15 cellular contexts compared by ENCODE assay signal in the genomic region with DNA sequence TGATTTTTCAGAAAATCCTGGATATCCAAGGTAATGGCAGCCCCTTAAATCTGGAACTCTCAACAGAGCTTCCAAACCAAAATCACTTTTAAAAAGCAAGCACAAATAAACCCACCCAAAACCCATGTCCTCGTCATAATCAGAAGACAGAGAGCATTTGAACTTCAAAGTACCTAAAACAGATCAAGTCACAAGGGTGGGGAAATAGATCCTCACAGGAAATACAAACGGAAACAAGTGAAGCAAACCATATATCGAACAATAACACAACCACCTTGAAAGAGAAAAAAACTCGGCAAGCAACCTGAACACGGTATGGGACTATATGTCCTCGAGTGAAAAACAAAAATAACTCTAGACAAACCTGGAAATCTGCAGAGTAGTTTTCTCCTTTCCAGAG. TPM values are rescaled to one million over a fixed set of nuclear protein-coding genes. Genes with fewer than 3 reads are reported as not detected.
DNase-seq lines count a peak whose midpoint lies in the region; ATAC-seq and TF ChIP-seq lines count a peak whose summit lies in the region.
"Had no signal": no experiment of that assay in that cellular context is flagged by ENCODE, and none has a peak within 500 bp of the region (broad histone marks: within the 10 kb centered on the region; RNA-seq: fewer than 3 reads in every experiment).

No MANE protein-coding gene starts in this region.

- TF ChIP-seq POLR2A in ovary (IDR thresholded peaks at IDR 0.05), result no peak

- no peak for TF ChIP-seq CTCF in ovary (IDR thresholded peaks at IDR 0.05)

- CTCF ChIA-PET in activated CD4-positive, alpha-beta T cell treated with anti-CD3 and anti-CD28 coated beads, Interleukin-2, amount 10 ng/mL, durations not matched to agents 7 days and 5 days (lab: Charles Lee), result no interaction called here
- CTCF ChIA-PET in CD4-positive, alpha-beta memory T cell (lab: Charles Lee; ENCODE audit: partially characterized antibody), result interaction anchor here (1.1 kb wide), 1 partner anchor 10 kb away, joined by 3 read pairs; no protein-coding TSS in a partner anchor

- 75 to 81% (median 77%) methylated on average over 6 of the region's 6 CpGs for WGBS in ovary, 3 donors

- H3K9me3 Mint-ChIP-seq in activated CD4-positive, alpha-beta T cell treated with anti-CD3 and anti-CD28 coated beads, Interleukin-2, amount 10 ng/mL, durations not matched to agents 7 days and 5 days, result no peaks in the 10 kb centered on the region
- peaks cover 0 to 6% (median 0%) of the 10 kb centered on the region in 8 donors for H3K9me3 Mint-ChIP-seq in CD4-positive, alpha-beta memory T cell
- H3K9me3 Mint-ChIP-seq in naive thymus-derived CD8-positive, alpha-beta T cell, result peaks cover 0 to 2% (median 0%) of the 10 kb centered on the region in 9 donors
- H3K9me3 Mint-ChIP-seq: HFFc6 had no signal

- intact Hi-C loops in CD4-positive, alpha-beta memory T cell (cut with micrococcal nuclease), result loop anchor here (10.0 kb wide), 1 partner anchor 110 kb away; a partner anchor contains a TSS
- intact Hi-C loops in ovary (cut with DNase I), result loop anchor here in 1 of 4 donors (5.0 kb wide), 1 partner anchor 52 kb away; no protein-coding TSS in a partner anchor

- H3K4me3 Mint-ChIP-seq in activated CD4-positive, alpha-beta T cell treated with anti-CD3 and anti-CD28 coated beads, Interleukin-2, amount 10 ng/mL, durations not matched to agents 7 days and 5 days, result no peak overlapping the region
- H3K4me3 Mint-ChIP-seq in CD4-positive, alpha-beta memory T cell, result peak overlapping the region; percentile 11 to 64 (median 27)
- peak overlapping the region; percentile 61 for H3K4me3 Mint-ChIP-seq in T-helper 17 cell
- H3K4me3 Mint-ChIP-seq in naive thymus-derived CD8-positive, alpha-beta T cell, result peak overlapping the region in 7 of 10 donors; percentile 0 to 60 (median 33)
- H3K4me3 Mint-ChIP-seq: HFFc6 had no signal

- H3K9me3 ChIP-seq in CD4-positive, alpha-beta memory T cell (ENCODE audit: control insufficient read depth in 1 of 2, low read length in 2 of 2), result no peaks in the 10 kb centered on the region
- no peaks in the 10 kb centered on the region for H3K9me3 ChIP-seq in T-helper 17 cell (ENCODE audit: control insufficient read depth, low read length, poor library complexity, severe bottlenecking)
- no peaks in the 10 kb centered on the region for H3K9me3 ChIP-seq in MG63
- H3K9me3 ChIP-seq in ovary, result no peaks in the 10 kb centered on the region

- peak; percentile 32 for ATAC-seq in T-helper 17 cell
- ATAC-seq in naive thymus-derived CD8-positive, alpha-beta T cell, result peak in 1 of 2 donors; percentile 66
- ATAC-seq in HG02588 (IDR thresholded peaks at IDR 0.05; ENCODE audit: unreplicated experiment), result no peak
- ATAC-seq: GM12878 had no signal

- no peak for TF ChIP-seq EP300 in ovary (IDR thresholded peaks at IDR 0.05)

- peaks cover 19% of the 10 kb centered on the region for H3K4me1 ChIP-seq in CD4-positive, alpha-beta memory T cell (ENCODE audit: insufficient read depth, low read length)
- no peaks in the 10 kb centered on the region for H3K4me1 ChIP-seq in ovary (ENCODE audit: insufficient read depth)

- peak overlapping the region; percentile 46 for H3K27ac Mint-ChIP-seq in activated CD4-positive, alpha-beta T cell treated with anti-CD3 and anti-CD28 coated beads, Interleukin-2, amount 10 ng/mL, durations not matched to agents 7 days and 5 days
- H3K27ac Mint-ChIP-seq in CD4-positive, alpha-beta memory T cell, result peak overlapping the region; percentile 29 to 90 (median 65)
- H3K27ac Mint-ChIP-seq in T-helper 17 cell, result peak overlapping the region; percentile 85
- H3K27ac Mint-ChIP-seq in naive thymus-derived CD8-positive, alpha-beta T cell, result peak overlapping the region in 9 of 10 donors; percentile 43 to 89 (median 74)
- H3K27ac Mint-ChIP-seq: HFFc6 had no signal

- H3K4me1 Mint-ChIP-seq in activated CD4-positive, alpha-beta T cell treated with anti-CD3 and anti-CD28 coated beads, Interleukin-2, amount 10 ng/mL, durations not matched to agents 7 days and 5 days, result peaks cover 8% of the 10 kb centered on the region
- H3K4me1 Mint-ChIP-seq in CD4-positive, alpha-beta memory T cell, result peaks cover 10 to 28% (median 16%) of the 10 kb centered on the region in 4 donors
- H3K4me1 Mint-ChIP-seq in T-helper 17 cell, result peaks cover 12% of the 10 kb centered on the region
- H3K4me1 Mint-ChIP-seq in naive thymus-derived CD8-positive, alpha-beta T cell, result peaks cover 6 to 16% (median 10%) of the 10 kb centered on the region in 4 donors

- H3K36me3 Mint-ChIP-seq in activated CD4-positive, alpha-beta T cell treated with anti-CD3 and anti-CD28 coated beads, Interleukin-2, amount 10 ng/mL, durations not matched to agents 7 days and 5 days (ENCODE audit: low read depth), result no peaks in the 10 kb centered on the region
- peaks cover 0 to 2% of the 10 kb centered on the region in 2 donors for H3K36me3 Mint-ChIP-seq in CD4-positive, alpha-beta memory T cell
- H3K36me3 Mint-ChIP-seq in T-helper 17 cell (ENCODE audit: low read depth), result no peaks in the 10 kb centered on the region
- H3K36me3 Mint-ChIP-seq in naive thymus-derived CD8-positive, alpha-beta T cell, result no peaks in the 10 kb centered on the region

- POLR2A ChIA-PET in activated CD4-positive, alpha-beta T cell treated with anti-CD3 and anti-CD28 coated beads, Interleukin-2, amount 10 ng/mL, durations not matched to agents 7 days and 5 days (lab: Charles Lee), result no interaction called here
- POLR2A ChIA-PET in CD4-positive, alpha-beta memory T cell (lab: Charles Lee; ENCODE audit: partially characterized antibody), result interaction anchor here (1.0 kb wide), 2 partner anchors 14 to 29 kb away, joined by 3 read pairs; no protein-coding TSS in a partner anchor
- POLR2A ChIA-PET in naive thymus-derived CD8-positive, alpha-beta T cell (lab: Charles Lee), result no interaction called here

- no peak for DNase-seq in activated CD4-positive, alpha-beta T cell treated with anti-CD3 and anti-CD28 coated beads, Interleukin-2, amount 10 ng/mL, durations not matched to agents 7 days and 5 days
- DNase-seq in activated CD4-positive, alpha-beta T cell treated with anti-CD3 and anti-CD28 coated beads, Interleukin-2, amount 50 U/mL, for 1 hour, result no peak
- peak in 4 of 5 donors; percentile 12 to 25 (median 15) for DNase-seq in CD4-positive, alpha-beta memory T cell
- no peak for DNase-seq in T-helper 17 cell
- DNase-seq in naive thymus-derived CD8-positive, alpha-beta T cell, result peak in 2 of 10 donors; percentile 46 to 49
- no peak for DNase-seq in MG63
- DNase-seq in ovary, result no peak
- DNase-seq: HCEC 1CT, HFFc6, IMR-90 had no signal

- H3K27me3 Mint-ChIP-seq in activated CD4-positive, alpha-beta T cell treated with anti-CD3 and anti-CD28 coated beads, Interleukin-2, amount 10 ng/mL, durations not matched to agents 7 days and 5 days, result peaks cover 15% of the 10 kb centered on the region
- H3K27me3 Mint-ChIP-seq in CD4-positive, alpha-beta memory T cell, result no peaks in the 10 kb centered on the region
- no peaks in the 10 kb centered on the region for H3K27me3 Mint-ChIP-seq in T-helper 17 cell
- H3K27me3 Mint-ChIP-seq in naive thymus-derived CD8-positive, alpha-beta T cell, result no peaks in the 10 kb centered on the region

- no peaks in the 10 kb centered on the region for H3K27me3 ChIP-seq in CD4-positive, alpha-beta memory T cell (ENCODE audit: insufficient read depth, low read length)
- H3K27me3 ChIP-seq in MG63 (peaks cover 3% of the 10 kb centered on the region), ovary (no peaks in the 10 kb centered on the region)

- H3K27ac ChIP-seq in CD4-positive, alpha-beta memory T cell (ENCODE audit: low read depth, low read length), result no peak overlapping the region
- no peak overlapping the region for H3K27ac ChIP-seq in ovary
- H3K27ac ChIP-seq: 22Rv1 had no signal

- no peaks in the 10 kb centered on the region for H3K36me3 ChIP-seq in CD4-positive, alpha-beta memory T cell (ENCODE audit: insufficient read depth, low read length)
- no peaks in the 10 kb centered on the region for H3K36me3 ChIP-seq in MG63
- no peaks in the 10 kb centered on the region for H3K36me3 ChIP-seq in ovary

- H3K4me3 ChIP-seq in CD4-positive, alpha-beta memory T cell (ENCODE audit: low read length in 2 of 2), result no peak overlapping the region
- H3K4me3 ChIP-seq in MG63 (no peak overlapping the region), ovary (no peak overlapping the region)
- H3K4me3 ChIP-seq: GM12878 had no signal

RNA-seq across cellular contexts. Expression of a gene that starts 15.9 kb away (rescaled TPM):
- 10 to 100 TPM; 22.5 to 23.8 TPM for total RNA-seq in activated CD4-positive, alpha-beta T cell treated with anti-CD3 and anti-CD28 coated beads, Interleukin-2, amount 10 ng/mL, durations not matched to agents 7 days and 5 days
- total RNA-seq in CD4-positive, alpha-beta memory T cell, result 10 to 100 TPM; 26.1 to 26.3 TPM
- polyA plus RNA-seq in CD4-positive, alpha-beta memory T cell, result 10 to 100 TPM; 51.2 to 53.6 TPM
- total RNA-seq in T-helper 17 cell (10 to 100 TPM; 14.6 to 19.2 TPM), ovary (10 to 100 TPM; 15.5 to 20.0 (median 19.3) TPM)
- total RNA-seq in naive thymus-derived CD8-positive, alpha-beta T cell, result 10 to 100 TPM; 25.3 to 27.3 TPM
- polyA plus RNA-seq in naive thymus-derived CD8-positive, alpha-beta T cell, result 10 to 100 TPM; 28.7 to 37.6 (median 33.8) TPM
- 47.7 and 73.2 TPM in 2 replicates for total RNA-seq in MG63 (2014; rRNA removed; shearing (Covaris generic); ENCODE audit: low replicate concordance)
- polyA plus RNA-seq in ovary, result 10 to 100 TPM; 16.8 to 23.8 TPM

RNA-seq across cellular contexts. Expression of a gene that starts 32.2 kb away (rescaled TPM):
- not detected for total RNA-seq in activated CD4-positive, alpha-beta T cell treated with anti-CD3 and anti-CD28 coated beads, Interleukin-2, amount 10 ng/mL, durations not matched to agents 7 days and 5 days
- total RNA-seq in CD4-positive, alpha-beta memory T cell, result not detected
- polyA plus RNA-seq in CD4-positive, alpha-beta memory T cell, result not detected
- not detected for total RNA-seq in T-helper 17 cell
- total RNA-seq in naive thymus-derived CD8-positive, alpha-beta T cell, result not detected
- polyA plus RNA-seq in naive thymus-derived CD8-positive, alpha-beta T cell, result not detected
- total RNA-seq in MG63 (2014; rRNA removed; shearing (Covaris generic); ENCODE audit: low replicate concordance), result 7.9 and 8.6 TPM in 2 replicates
- 1 to 10 TPM in 3 of 7 donors, under 1 TPM in 4; 0.12 to 3.7 (median 0.74) TPM for total RNA-seq in ovary
- under 1 TPM in 1 of 2 donors, not detected in 1; 0.28 TPM for polyA plus RNA-seq in ovary
- total RNA-seq: HFFc6, HT-29 had no signal
- polyA plus RNA-seq: GM12878 had no signal

RNA-seq across cellular contexts. Expression of a gene that starts 58.8 kb away (rescaled TPM):
- not detected for total RNA-seq in activated CD4-positive, alpha-beta T cell treated with anti-CD3 and anti-CD28 coated beads, Interleukin-2, amount 10 ng/mL, durations not matched to agents 7 days and 5 days
- total RNA-seq in CD4-positive, alpha-beta memory T cell, result not detected
- not detected for polyA plus RNA-seq in CD4-positive, alpha-beta memory T cell
- total RNA-seq in T-helper 17 cell (under 1 TPM in 1 of 2 donors, not detected in 1; 0.72 TPM), ovary (1 to 10 TPM in 4 of 7 donors, under 1 TPM in 2, not detected in 1; 0.51 to 5.9 (median 1.6) TPM)
- not detected for total RNA-seq in naive thymus-derived CD8-positive, alpha-beta T cell
- not detected for polyA plus RNA-seq in naive thymus-derived CD8-positive, alpha-beta T cell
- 0.43 TPM in 1 of 2 replicates, not detected in the other for total RNA-seq in MG63 (2014; rRNA removed; shearing (Covaris generic); ENCODE audit: low replicate concordance)
- 1 to 10 TPM in 1 of 2 donors, under 1 TPM in 1; 0.87 to 1.1 TPM for polyA plus RNA-seq in ovary
- total RNA-seq: G401 had no signal

Comparison
In these comparisons a context has a peak if more than half of its experiments do, and no peak if none do; other contexts are left out.
1. DNase-seq: peak in CD4-positive, alpha-beta memory T cell (4 of 5); none in activated CD4-positive, alpha-beta T cell treated with anti-CD3 and anti-CD28 coated beads, Interleukin-2, amount 10 ng/mL, durations not matched to agents 7 days and 5 days (single experiment), activated CD4-positive, alpha-beta T cell treated with anti-CD3 and anti-CD28 coated beads, Interleukin-2, amount 50 U/mL, for 1 hour (single experiment), T-helper 17 cell (0 of 3), MG63 (single experiment) and ovary (0 of 5).
2. Peak in every context shown above with its lines, with median percentiles within 50 percentile points of each other: H3K27ac Mint-ChIP-seq.